8 cellular contexts compared by ENCODE assay signal in genomic region chr22:50525104-50525958, GRCh38. TPM values are rescaled to one million over a fixed set of nuclear protein-coding genes. Genes with fewer than 3 reads are reported as not detected.
DNase-seq lines count a peak whose midpoint lies in the region; ATAC-seq and TF ChIP-seq lines count a peak whose summit lies in the region.

A gene with protein sequence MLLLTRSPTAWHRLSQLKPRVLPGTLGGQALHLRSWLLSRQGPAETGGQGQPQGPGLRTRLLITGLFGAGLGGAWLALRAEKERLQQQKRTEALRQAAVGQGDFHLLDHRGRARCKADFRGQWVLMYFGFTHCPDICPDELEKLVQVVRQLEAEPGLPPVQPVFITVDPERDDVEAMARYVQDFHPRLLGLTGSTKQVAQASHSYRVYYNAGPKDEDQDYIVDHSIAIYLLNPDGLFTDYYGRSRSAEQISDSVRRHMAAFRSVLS (minus strand): TSS chr22:50525598. CDS start chr22:50524411, 1,187 bp downstream.

- peak; percentile 44 for ATAC-seq in GM18907 (IDR thresholded peaks at IDR 0.05; ENCODE audit: unreplicated experiment)
- peak; percentile 34 for ATAC-seq in HG03139 (IDR thresholded peaks at IDR 0.05; ENCODE audit: unreplicated experiment)
- peak; percentile 53 to 58 for ATAC-seq in activated CD4-positive, CD25-positive, alpha-beta regulatory T cell treated with anti-CD3 and anti-CD28 coated beads, Interleukin-2, amount 50 U/mL, for 24 hours

- peaks cover 4% of the 10 kb centered on the region for H3K36me3 ChIP-seq in kidney epithelial cell (ENCODE audit: control insufficient read depth, insufficient read depth, low read length)

- H3K4me3 ChIP-seq in kidney epithelial cell (ENCODE audit: low read depth, low read length), result peak within 1 kb of the TSS; percentile 53

- H3K27me3 ChIP-seq in kidney epithelial cell (ENCODE audit: control insufficient read depth, insufficient read depth, low read length), result peaks cover 2% of the 10 kb centered on the region

- DNase-seq in AG08396 (ENCODE audit: low spot score) (peak; percentile 100), NCI-H345 treated with DMSO at 0.1 percent for 48 hours (lab: John Stamatoyannopoulos, UW; ENCODE audit: unreplicated experiment) (peak; percentile 75), cerebellar cortex (ENCODE audit: low spot score) (peak; percentile 95), kidney epithelial cell (ENCODE audit: low read depth) (peak; percentile 79)
- peak; percentile 99 for DNase-seq in stimulated activated CD4-positive, alpha-beta T cell treated with anti-CD3 and anti-CD28 coated beads, Interleukin-15, amount 100 ng/mL, for 24 hours

- TF ChIP-seq CTCF in kidney epithelial cell (IDR thresholded peaks at IDR 0.05; ENCODE audit: insufficient read depth, low read length, poor library complexity, severe bottlenecking), result peak; percentile 28

RNA-seq across cellular contexts. Expression of the gene that starts here (rescaled TPM):
- total RNA-seq in kidney epithelial cell, result 2.3 and 5.7 TPM in 2 replicates

Comparison
In these comparisons a context has a peak if more than half of its experiments do, and no peak if none do; other contexts are left out.
1. Peak in every context shown above with its lines: DNase-seq, ATAC-seq and H3K4me3 ChIP-seq.